In the genomic region with DNA sequence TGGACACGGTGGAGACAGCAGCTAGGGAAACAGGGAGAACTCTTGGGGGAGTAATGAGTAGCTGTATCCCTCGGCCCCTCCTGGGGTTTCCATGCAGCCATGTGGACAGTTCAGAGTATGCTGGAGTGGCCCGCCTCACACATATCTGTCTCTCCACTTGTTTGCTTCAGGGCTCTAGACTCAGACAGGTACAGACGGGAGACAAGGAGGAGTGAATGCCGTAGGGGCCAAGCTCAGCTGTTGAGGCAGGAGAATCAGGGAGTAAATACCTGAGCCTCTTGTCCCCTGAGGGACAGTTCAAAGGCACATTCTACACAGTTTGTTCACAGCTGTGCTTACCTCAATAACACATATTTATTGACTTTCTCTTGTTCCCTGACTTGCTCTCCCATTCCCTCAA, we compare ENCODE assay signal across 26 cellular contexts. TPM values are rescaled to one million over a fixed set of nuclear protein-coding genes. Genes with fewer than 3 reads are reported as not detected.
A peak's percentile ranks its signal among the peaks of the same experiment; 100 is the strongest.
DNase-seq lines count a peak whose midpoint lies in the region; ATAC-seq, FAIRE-seq and TF ChIP-seq lines count a peak whose summit lies in the region.
"Had no signal": no experiment of that assay in that cellular context is flagged by ENCODE, and none has a peak within 500 bp of the region (broad histone marks: within the 10 kb centered on the region; RNA-seq: fewer than 3 reads in every experiment).

No MANE protein-coding gene starts in this region.

- POLR2A ChIA-PET in K562 (lab: Yijun Ruan, JAX): interaction anchor here (0.6 to 2.4 kb wide), 5 partner anchors 10 to 134 kb away, joined by 3 to 13 read pairs (median 6); no protein-coding TSS in a partner anchor
- POLR2A ChIA-PET in PC-9 (lab: Charles Lee; ENCODE audit: unreplicated experiment): no interaction called here

- H3F3A ChIP-seq in smooth muscle cell (ENCODE audit: low read depth) (no peaks in the 10 kb centered on the region), PC-9 (ENCODE audit: insufficient read depth, low read depth) (peaks cover 9% of the 10 kb centered on the region)

- in situ Hi-C loops in K562 (cut with MboI): no loop called here

- no peak overlapping the region for H3K27ac ChIP-seq in K562 (ENCODE audit: extremely low read depth, low read depth, low read length)
- peak overlapping the region; percentile 19 for H3K27ac ChIP-seq in keratinocyte (ENCODE audit: control insufficient read depth, insufficient read depth, low read length)
- H3K27ac ChIP-seq in smooth muscle cell (ENCODE audit: low read depth): peak overlapping the region; percentile 7
- H3K27ac ChIP-seq in PC-9: no peak overlapping the region
- no peak overlapping the region for H3K27ac ChIP-seq in stomach
- no peak overlapping the region for H3K27ac ChIP-seq in tibial artery
- H3K27ac ChIP-seq: BLaER1 had no signal

- no peaks in the 10 kb centered on the region for H3K9me1 ChIP-seq in K562 (ENCODE audit: control insufficient read depth, insufficient read depth, low read length)
- no peaks in the 10 kb centered on the region for H3K9me1 ChIP-seq in keratinocyte (ENCODE audit: control insufficient read depth, extremely low read depth, insufficient read depth, low read length)

- TF ChIP-seq POLR2A in K562 (conservative IDR thresholded peaks at IDR 0.05): no peak
- TF ChIP-seq POLR2A in stomach (IDR thresholded peaks at IDR 0.05): no peak

- no peak for TF ChIP-seq RAD21 in K562 (CRISPR knock-in tag; conservative IDR thresholded peaks at IDR 0.05 in 1 of 2, IDR thresholded peaks at IDR 0.05 in 1 of 2)

- H3K27ac Mint-ChIP-seq in stimulated activated effector memory CD8-positive, alpha-beta T cell treated with anti-CD3 and anti-CD28 coated beads, Interleukin-12 subunit alpha, Interleukin-12 subunit beta, amount 100 ng/mL, for 72 hours: no peak overlapping the region
- H3K27ac Mint-ChIP-seq: CD4-positive, alpha-beta T cell had no signal

- TF ChIP-seq CTCF in K562 (IDR thresholded peaks at IDR 0.05 in 2 of 3, conservative IDR thresholded peaks at IDR 0.05 in 1 of 3; ENCODE audit: insufficient read depth in 2 of 3, low read depth in 1 of 3, low read length in 3 of 3): no peak
- no peak for TF ChIP-seq CTCF in keratinocyte (optimal IDR thresholded peaks at IDR 0.05 in 1 of 3, IDR thresholded peaks at IDR 0.05 in 1 of 3, conservative IDR thresholded peaks at IDR 0.05 in 1 of 3; ENCODE audit: extremely low read depth in 1 of 3, insufficient read depth in 2 of 3, low read length in 3 of 3)
- TF ChIP-seq CTCF in smooth muscle cell (IDR thresholded peaks at IDR 0.05; ENCODE audit: borderline replicate concordance, insufficient read depth, poor library complexity, severe bottlenecking): no peak
- no peak for TF ChIP-seq CTCF in PC-9 (conservative IDR thresholded peaks at IDR 0.05)
- no peak for TF ChIP-seq CTCF in stomach (IDR thresholded peaks at IDR 0.05)
- TF ChIP-seq CTCF in tibial artery (IDR thresholded peaks at IDR 0.05): no peak

- no peaks in the 10 kb centered on the region for H3K36me3 Mint-ChIP-seq in stimulated activated effector memory CD8-positive, alpha-beta T cell treated with anti-CD3 and anti-CD28 coated beads, Interleukin-12 subunit alpha, Interleukin-12 subunit beta, amount 100 ng/mL, for 72 hours

- peak; percentile 70 for ATAC-seq in K562
- no peak for ATAC-seq in stimulated activated effector memory CD8-positive, alpha-beta T cell treated with anti-CD3 and anti-CD28 coated beads, Interleukin-12 subunit alpha, Interleukin-12 subunit beta, amount 100 ng/mL, for 72 hours
- ATAC-seq: Panc1 had no signal

- no peak for DNase-seq in GM18507 (ENCODE audit: extremely low spot score, insufficient read length, low read depth)
- DNase-seq in K562 (ENCODE audit: extremely low read depth in 1 of 4, low spot score in 3 of 4): no peak
- no peak for DNase-seq in keratinocyte (ENCODE audit: low read depth, low spot score)
- DNase-seq in smooth muscle cell (lab: John Stamatoyannopoulos, UW; ENCODE audit: unreplicated experiment): no peak
- DNase-seq in PC-9: no peak
- no peak for DNase-seq in stomach
- DNase-seq in stimulated activated effector memory CD8-positive, alpha-beta T cell treated with anti-CD3 and anti-CD28 coated beads, Interleukin-12 subunit alpha, Interleukin-12 subunit beta, amount 100 ng/mL, for 72 hours (ENCODE audit: low spot score in 2 of 2): no peak
- DNase-seq in tibial artery: no peak
- DNase-seq: CD4-positive, alpha-beta T cell; COR-L47; DMS 273 treated with DMSO at 0.1 percent for 48 hours; DND-41; KBM-7; MM.1S; NCI-H1048; NCI-H1417 treated with DMSO at 0.1 percent for 48 hours; NCI-H187; NCI-H2107; NCI-H510A; NK-92 treated with Interleukin-12 subunit alpha and Interleukin-12 subunit beta, amount 100 ng/mL, for 24 hours; SIG-M5; SK-N-SH had no signal

- dilution Hi-C loops in keratinocyte (cut with MboI; ENCODE audit: extremely low pct_ligation_motif_present, low sequenced_read_pairs): no loop called here

- H3K4me1 ChIP-seq in K562 (replicated peaks in 1 of 2; ENCODE audit: control insufficient read depth in 2 of 2, insufficient read depth in 2 of 2, low read length in 2 of 2) (no peaks in the 10 kb centered on the region; a peak in 3 of 5 replicates), keratinocyte (ENCODE audit: control insufficient read depth, extremely low read depth, insufficient read depth, low read length) (peaks cover 36% of the 10 kb centered on the region), smooth muscle cell (ENCODE audit: low read depth) (no peaks in the 10 kb centered on the region), PC-9 (replicated peaks; ENCODE audit: insufficient read depth) (peaks cover 9% of the 10 kb centered on the region), stomach (no peaks in the 10 kb centered on the region), tibial artery (no peaks in the 10 kb centered on the region)
- H3K4me1 ChIP-seq: BLaER1 had no signal

- H3K4me2 ChIP-seq in K562 (ENCODE audit: insufficient read depth, low read length) (0 out of 2 replicates have a peak overlapping the region, but pooled peaks have one; percentile 10), keratinocyte (ENCODE audit: control insufficient read depth, extremely low read depth, insufficient read depth, low read depth, low read length) (peak overlapping the region; percentile 47), smooth muscle cell (no peak overlapping the region), PC-9 (no peak overlapping the region)
- H3K4me2 ChIP-seq: BLaER1, SK-N-SH had no signal

- H3K9ac ChIP-seq in K562 (ENCODE audit: insufficient read depth in 1 of 2, low read depth in 2 of 2, low read length in 2 of 2) (peak overlapping the region in 1 of 2 experiments; percentile 48; a peak in 1 of 4 replicates), keratinocyte (ENCODE audit: control insufficient read depth, extremely low read depth, insufficient read depth, low read length) (no peak overlapping the region), smooth muscle cell (ENCODE audit: low read depth) (no peak overlapping the region)
- H3K9ac ChIP-seq: BLaER1, SK-N-SH had no signal

- no peaks in the 10 kb centered on the region; the same call in 1 of the 2 replicates for H3K9me2 ChIP-seq in PC-9 (ENCODE audit: insufficient read depth)
- H3K9me2 ChIP-seq: SK-N-SH had no signal

- CTCF ChIA-PET in K562 (lab: Yijun Ruan, JAX; ENCODE audit: low intra/inter-chr PET ratio) (no interaction called here), PC-9 (lab: Charles Lee) (no interaction called here)

- H3K4me3 ChIP-seq in K562: no peak overlapping the region
- H3K4me3 ChIP-seq in keratinocyte (ENCODE audit: control insufficient read depth in 2 of 3, extremely low read depth in 1 of 3, insufficient read depth in 2 of 3, low read depth in 1 of 3, low read length in 3 of 3): no peak overlapping the region
- no peak overlapping the region for H3K4me3 ChIP-seq in smooth muscle cell
- H3K4me3 ChIP-seq in PC-9: no peak overlapping the region
- H3K4me3 ChIP-seq in stomach: no peak overlapping the region
- no peak overlapping the region for H3K4me3 ChIP-seq in tibial artery
- H3K4me3 ChIP-seq: BLaER1, HAP-1 had no signal

- under 1% methylated on average over 5 of the region's 5 CpGs for WGBS in K562 (ENCODE audit: insufficient coverage, low coverage, missing lambda C conversion rate)
- WGBS in smooth muscle cell (ENCODE audit: low lambda C conversion rate): 70% methylated on average over 5 of the region's 5 CpGs
- 36 to 58% (median 45%) methylated on average over 5 of the region's 5 CpGs for WGBS in stomach, 5 donors

- H3K27me3 ChIP-seq in K562 (ENCODE audit: control insufficient read depth in 2 of 2, insufficient read depth in 2 of 2, low read length in 2 of 2) (peaks cover 5 to 11% of the 10 kb centered on the region in 2 experiments; a peak in 3 of 5 replicates), keratinocyte (ENCODE audit: control insufficient read depth, extremely low read depth, insufficient read depth, low read length) (no peaks in the 10 kb centered on the region), smooth muscle cell (ENCODE audit: low read depth) (no peaks in the 10 kb centered on the region), PC-9 (ENCODE audit: insufficient read depth, low read depth) (no peaks in the 10 kb centered on the region), stomach (no peaks in the 10 kb centered on the region), tibial artery (no peaks in the 10 kb centered on the region)
- H3K27me3 ChIP-seq: BLaER1 had no signal

- H2AFZ ChIP-seq in K562 (ENCODE audit: low read depth, low read length): peak overlapping the region; percentile 55
- H2AFZ ChIP-seq in keratinocyte (ENCODE audit: control insufficient read depth, low read length): peak overlapping the region; percentile 83
- H2AFZ ChIP-seq in smooth muscle cell (ENCODE audit: low read depth): no peak overlapping the region
- no peak overlapping the region for H2AFZ ChIP-seq in PC-9

- FAIRE-seq in GM18507 (lab: Jason Lieb, UNC) (peak; percentile 31), K562 (lab: Jason Lieb, UNC) (no peak), keratinocyte (lab: Jason Lieb, UNC) (peak; percentile 86)
- FAIRE-seq: G401.6 had no signal

- H4K20me1 ChIP-seq in K562 (replicated peaks; ENCODE audit: control insufficient read depth, insufficient read depth, low read length) (no peaks in the 10 kb centered on the region), keratinocyte (ENCODE audit: control insufficient read depth, extremely low read depth, insufficient read depth, low read length) (no peaks in the 10 kb centered on the region), smooth muscle cell (ENCODE audit: low read depth) (no peaks in the 10 kb centered on the region), PC-9 (ENCODE audit: insufficient read depth) (no peaks in the 10 kb centered on the region)
- H4K20me1 ChIP-seq: BLaER1 had no signal

- no peak for TF ChIP-seq EP300 in K562 (IDR thresholded peaks at IDR 0.05; ENCODE audit: low read length)
- no peak for TF ChIP-seq EP300 in stomach (IDR thresholded peaks at IDR 0.05)

- intact Hi-C loops in K562 (cut with micrococcal nuclease): no loop called here
- intact Hi-C loops in PC-9 (cut with micrococcal nuclease; ENCODE audit: unreplicated experiment): no loop called here
- intact Hi-C loops in stomach (cut with DNase I; ENCODE audit: low total_unique reads): no loop called here
- intact Hi-C loops in tibial artery (cut with DNase I; ENCODE audit: low total_unique reads): no loop called here

- H3K36me3 ChIP-seq in K562 (ENCODE audit: control insufficient read depth, insufficient read depth, low read length) (no peaks in the 10 kb centered on the region), keratinocyte (ENCODE audit: control insufficient read depth in 2 of 2, extremely low read depth in 1 of 2, insufficient read depth in 2 of 2, low read length in 2 of 2) (no peaks in the 10 kb centered on the region), smooth muscle cell (ENCODE audit: low read depth) (no peaks in the 10 kb centered on the region), PC-9 (ENCODE audit: low read depth) (no peaks in the 10 kb centered on the region), stomach (no peaks in the 10 kb centered on the region), tibial artery (no peaks in the 10 kb centered on the region)
- H3K36me3 ChIP-seq: BLaER1, HAP-1 had no signal

- no peaks in the 10 kb centered on the region for H3K9me3 Mint-ChIP-seq in stimulated activated effector memory CD8-positive, alpha-beta T cell treated with anti-CD3 and anti-CD28 coated beads, Interleukin-12 subunit alpha, Interleukin-12 subunit beta, amount 100 ng/mL, for 72 hours
- H3K9me3 Mint-ChIP-seq: CD4-positive, alpha-beta T cell had no signal

- no TSS peak for BruUV-seq in K562 (replicated peaks; lab: Mats Ljungman, UMichigan)
- no TSS peak for BruUV-seq in PC-9 (replicated peaks; lab: Mats Ljungman, UMichigan)

- H3K4me1 Mint-ChIP-seq in stimulated activated effector memory CD8-positive, alpha-beta T cell treated with anti-CD3 and anti-CD28 coated beads, Interleukin-12 subunit alpha, Interleukin-12 subunit beta, amount 100 ng/mL, for 72 hours: no peaks in the 10 kb centered on the region

- H3K4me3 Mint-ChIP-seq in stimulated activated effector memory CD8-positive, alpha-beta T cell treated with anti-CD3 and anti-CD28 coated beads, Interleukin-12 subunit alpha, Interleukin-12 subunit beta, amount 100 ng/mL, for 72 hours: no peak overlapping the region
- H3K4me3 Mint-ChIP-seq: CD4-positive, alpha-beta T cell had no signal

- H3K79me2 ChIP-seq in K562 (ENCODE audit: control insufficient read depth, insufficient read depth, low read length) (no peaks in the 10 kb centered on the region), keratinocyte (ENCODE audit: control insufficient read depth, insufficient read depth, low read length) (no peaks in the 10 kb centered on the region), smooth muscle cell (ENCODE audit: low read depth) (no peaks in the 10 kb centered on the region), PC-9 (ENCODE audit: low read depth) (no peaks in the 10 kb centered on the region)

- H3K9me3 ChIP-seq in K562 (replicated peaks; ENCODE audit: control insufficient read depth, insufficient read depth, low read depth, low read length) (0 out of 2 replicates have a peak, but pooled peaks cover 2% of the 10 kb centered on the region), keratinocyte (ENCODE audit: control insufficient read depth, low read depth, low read length) (no peaks in the 10 kb centered on the region), smooth muscle cell (replicated peaks; ENCODE audit: low read depth) (no peaks in the 10 kb centered on the region), PC-9 (ENCODE audit: insufficient read depth, low read depth) (no peaks in the 10 kb centered on the region), stomach (no peaks in the 10 kb centered on the region), tibial artery (no peaks in the 10 kb centered on the region)
- H3K9me3 ChIP-seq: BLaER1, HAP-1, SK-N-SH had no signal

RNA-seq across cellular contexts. Expression of gene PTGFRN, which starts 7.7 kb away (rescaled TPM):
- total RNA-seq in K562 (2011; cell fraction: chromatin; rRNA removed; ENCODE audit: low replicate concordance): 38.9 and 44.3 TPM in 2 replicates
- total RNA-seq in K562 (2011; cell fraction: nucleolus; rRNA removed): 39.0 and 41.6 TPM in 2 replicates
- total RNA-seq in K562 (2011; cell fraction: nucleoplasm; rRNA removed): 49.9 and 52.4 TPM in 2 replicates
- total RNA-seq in K562 (2014; rRNA removed) (22.4 and 26.2 TPM in 2 replicates), K562 (2014; rRNA removed; fragmentation: Illumina TruSeq; extraction: Trizol) (22.5 and 24.9 TPM in 2 replicates), K562 (2015; rRNA removed; fragmentation: Illumina TruSeq; extraction: Trizol) (26.2 and 27.1 TPM in 2 replicates), K562 (2021) (29.7 and 33.1 TPM in 2 replicates), smooth muscle cell (97.9 and 152 TPM in 2 replicates), PC-9 (2021) (83.7 and 87.3 TPM in 2 replicates), stomach (10 to 100 TPM; 30.9 to 66.6 (median 47.2) TPM)
- polyA plus RNA-seq in K562 (2011; rRNA removed) (25.7 and 25.8 TPM in 2 replicates), K562 (2014; fragmentation: Illumina TruSeq; extraction: Trizol) (21.0 and 21.3 TPM in 2 replicates), K562 (2014; fragmentation: Nextera tagmentation; extraction: Ambion mirVana) (10 to 100 TPM; 17.3 to 26.5 TPM), K562 (2014; rRNA removed) (19.4 and 28.1 TPM in 2 replicates), keratinocyte (153 to 177 TPM (median 172 TPM) in 3 replicates), smooth muscle cell (62.6 and 64.2 TPM in 2 replicates), stomach (10 to 100 TPM in 1 of 3 donors, 1 to 10 TPM in 2; 3.8 to 42.9 (median 9.7) TPM)
- polyA plus RNA-seq in K562 (2011; cell fraction: cytosol; rRNA removed): 14.4 and 19.7 TPM in 2 replicates
- 16.7 and 18.7 TPM in 2 replicates for polyA plus RNA-seq in K562 (2011; cell fraction: nucleus; rRNA removed)
- polyA plus RNA-seq in K562 (2012): 26.2 and 27.1 TPM in 2 replicates
- 36.8 and 45.4 TPM in 2 replicates for polyA minus RNA-seq in K562 (2011; rRNA and poly(A)+ RNA removed)
- polyA minus RNA-seq in K562 (2011; cell fraction: cytosol; rRNA and poly(A)+ RNA removed): 24.8 and 26.2 TPM in 2 replicates
- 20.2 and 29.7 TPM in 2 replicates for polyA minus RNA-seq in K562 (2011; cell fraction: nucleus; rRNA and poly(A)+ RNA removed)
- 26.7 TPM for polyA plus RNA-seq in keratinocyte (2011; ENCODE audit: low read depth)
- 76.8 and 129 TPM in 2 replicates for polyA plus RNA-seq in keratinocyte (2011; cell fraction: cytosol; rRNA removed)
- polyA plus RNA-seq in keratinocyte (2011; cell fraction: nucleus; rRNA removed): 521 and 554 TPM in 2 replicates
- 122 and 205 TPM in 2 replicates for polyA plus RNA-seq in keratinocyte (2012; ENCODE audit: low replicate concordance)
- 166 to 258 TPM (median 258 TPM) in 3 replicates for polyA minus RNA-seq in keratinocyte
- 121 TPM for polyA minus RNA-seq in keratinocyte (2011; cell fraction: cytosol; rRNA and poly(A)+ RNA removed)
- polyA minus RNA-seq in keratinocyte (2011; cell fraction: nucleus; rRNA and poly(A)+ RNA removed): 395 and 657 TPM in 2 replicates

Comparison
In these comparisons a context has a peak if more than half of its experiments do, and no peak if none do; other contexts are left out.
1. H2AFZ ChIP-seq: peak in K562 (single experiment) and keratinocyte (single experiment); none in smooth muscle cell (single experiment) and PC-9 (single experiment).
2. H3K27ac ChIP-seq: peak in keratinocyte (single experiment) and smooth muscle cell (single experiment); none in K562 (single experiment), PC-9 (single experiment), stomach (0 of 5) and tibial artery (0 of 2).
3. H3K4me2 ChIP-seq: peak in K562 (single experiment) and keratinocyte (single experiment); none in smooth muscle cell (single experiment) and PC-9 (single experiment).